Comparison of ENCODE assay signal across 14 cellular contexts in the genomic region with DNA sequence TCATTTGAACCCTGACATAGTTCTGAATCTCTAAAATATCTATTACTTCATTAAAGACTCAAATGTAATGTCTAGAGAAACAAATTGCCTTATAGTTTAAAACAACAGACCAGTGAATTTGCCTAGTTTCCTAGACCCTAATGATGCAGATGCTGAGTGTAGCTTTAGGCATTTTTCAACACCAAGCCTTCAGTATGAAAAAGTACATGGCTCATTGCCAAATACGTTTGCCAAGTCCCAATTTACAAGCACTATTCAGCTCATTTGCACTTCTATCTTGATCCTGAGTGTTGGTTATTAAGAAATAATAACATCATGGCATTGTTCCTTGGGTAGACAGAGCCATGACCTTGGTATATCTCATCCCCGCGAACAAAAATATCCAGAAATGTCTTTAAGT.
DNase-seq lines count a peak whose midpoint lies in the region; ATAC-seq and TF ChIP-seq lines count a peak whose summit lies in the region.
"Had no signal": no experiment of that assay in that cellular context is flagged by ENCODE, and none has a peak within 500 bp of the region (broad histone marks: within the 10 kb centered on the region; RNA-seq: fewer than 3 reads in every experiment).

No MANE protein-coding gene starts in this region.

- ATAC-seq in HG03025 (IDR thresholded peaks at IDR 0.05; ENCODE audit: low FRiP score, unreplicated experiment) = no peak
- ATAC-seq: left colon; naive thymus-derived CD4-positive, alpha-beta T cell had no signal

- no peak for TF ChIP-seq CTCF in astrocyte of the spinal cord (IDR thresholded peaks at IDR 0.05; ENCODE audit: low read depth, low read length)

- DNase-seq in EH (ENCODE audit: low read depth) (peak; percentile 70), NCI-H1105 treated with DMSO at 0.1 percent for 48 hours (lab: John Stamatoyannopoulos, UW) (peak; percentile 89), astrocyte of the spinal cord (ENCODE audit: low read depth, low spot score) (peak; percentile 57), inferior parietal cortex (ENCODE audit: extremely low spot score) (peak; percentile 19), SHP77 treated with DMSO at 0.1 percent for 48 hours (lab: John Stamatoyannopoulos, UW) (no peak), NCI-H82 (lab: John Stamatoyannopoulos, UW) (no peak), NOMO-1 treated with dmso at 0.1 percent for 144 hours (lab: John Stamatoyannopoulos, UW; ENCODE audit: unreplicated experiment) (no peak)
- DNase-seq: activated naive CD4-positive, alpha-beta T cell treated with anti-CD3 and anti-CD28 coated beads, Interleukin-2, amount 10 ng/mL, durations not matched to agents 7 days and 5 days; cortex of kidney; left colon; naive thymus-derived CD4-positive, alpha-beta T cell; SHP77 had no signal

- no peak overlapping the region for H3K4me3 ChIP-seq in astrocyte of the spinal cord (ENCODE audit: low read depth, low read length)
- H3K4me3 ChIP-seq: suprapubic skin had no signal

- in situ Hi-C loops in astrocyte of the spinal cord (cut with HindIII; ENCODE audit: low sequenced_read_pairs) = no loop called here

Comparison
In these comparisons a context has a peak if more than half of its experiments do, and no peak if none do; other contexts are left out.
1. DNase-seq: peak in EH (single experiment), NCI-H1105 treated with DMSO at 0.1 percent for 48 hours (single experiment), astrocyte of the spinal cord (single experiment) and inferior parietal cortex (single experiment); none in SHP77 treated with DMSO at 0.1 percent for 48 hours (single experiment), NCI-H82 (single experiment) and NOMO-1 treated with dmso at 0.1 percent for 144 hours (single experiment).